ENCODE assay signal across 22 cellular contexts in the genomic region with DNA sequence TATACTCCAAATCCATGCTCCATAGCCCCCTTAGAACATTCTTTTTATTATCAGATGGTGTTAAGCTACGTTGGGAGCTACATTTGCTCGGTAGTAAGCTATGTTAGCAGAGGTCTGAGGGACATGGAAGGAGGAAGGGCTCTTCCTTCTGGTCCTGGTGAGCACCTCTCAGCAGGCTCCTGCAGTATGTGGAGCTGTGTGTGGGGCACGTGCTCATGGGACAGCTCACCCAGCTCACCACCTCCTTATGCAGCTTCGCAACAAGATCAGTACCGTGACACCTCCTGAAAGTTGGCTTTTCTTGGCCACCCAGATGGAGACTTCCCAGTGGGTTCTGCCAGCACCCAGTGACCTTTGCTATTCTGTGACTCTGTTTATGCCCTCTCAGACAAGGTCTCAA.
DNase-seq lines count a peak whose midpoint lies in the region; ATAC-seq, FAIRE-seq and TF ChIP-seq lines count a peak whose summit lies in the region.
"Had no signal": no experiment of that assay in that cellular context is flagged by ENCODE, and none has a peak within 500 bp of the region (broad histone marks: within the 10 kb centered on the region; RNA-seq: fewer than 3 reads in every experiment).

No MANE protein-coding gene starts in this region.

- no peak overlapping the region for H3K4me3 ChIP-seq in bronchial epithelial cell (ENCODE audit: low read depth, low read length)
- H3K4me3 ChIP-seq: HAP-1 had no signal

- H3K27me3 ChIP-seq in bronchial epithelial cell (ENCODE audit: control insufficient read depth, insufficient read depth, low read length): no peaks in the 10 kb centered on the region

- intact Hi-C loops in posterior vena cava (cut with DNase I): no loop called here

- no peaks in the 10 kb centered on the region for H3K36me3 ChIP-seq in bronchial epithelial cell (ENCODE audit: control insufficient read depth, insufficient read depth, low read length)
- H3K36me3 ChIP-seq: HAP-1 had no signal

- TF ChIP-seq CTCF in bronchial epithelial cell (IDR thresholded peaks at IDR 0.05; ENCODE audit: insufficient read depth, low read length, severe bottlenecking): no peak

- no peak for ATAC-seq in HG03442 (IDR thresholded peaks at IDR 0.05; ENCODE audit: unreplicated experiment)
- ATAC-seq in HG03565 (IDR thresholded peaks at IDR 0.05; ENCODE audit: unreplicated experiment): no peak
- ATAC-seq: Panc1, Right ventricle myocardium inferior had no signal

- DNase-seq in H4 (ENCODE audit: low spot score): peak; percentile 27
- peak; percentile 24 for DNase-seq in RPMI7951 (ENCODE audit: low read depth)
- no peak for DNase-seq in bronchial epithelial cell (ENCODE audit: low read depth)
- peak; percentile 23 for DNase-seq in posterior vena cava (ENCODE audit: low spot score)
- DNase-seq in GM19239 (ENCODE audit: insufficient read length, low spot score): no peak
- DNase-seq in middle frontal gyrus (ENCODE audit: extremely low spot score, low spot score): no peak
- DNase-seq: CD8-positive, alpha-beta memory T cell; DMS153; DND-41; HFFc6; NCI-H1092; NCI-H1417 treated with DMSO at 0.1 percent for 48 hours; NCI-H1694 treated with DMSO at 0.1 percent for 48 hours; NCI-H2081; NCI-H2227 treated with DMSO at 0.1 percent for 48 hours; NCI-H526 treated with DMSO at 0.1 percent for 48 hours; T-helper 1 cell had no signal

- FAIRE-seq in bronchial epithelial cell (lab: Jason Lieb, UNC) (peak; percentile 72), GM19239 (lab: Jason Lieb, UNC) (no peak)

Comparison
In these comparisons a context has a peak if more than half of its experiments do, and no peak if none do; other contexts are left out.
1. DNase-seq: peak in H4 (single experiment), RPMI7951 (single experiment) and posterior vena cava (single experiment); none in bronchial epithelial cell (single experiment), GM19239 (single experiment) and middle frontal gyrus (single experiment).